Comparison of ENCODE assay signal across 2 cellular contexts in genomic region chr20:24102749-24103148, GRCh38.
TF ChIP-seq lines count a peak whose summit lies in the region.

No MANE protein-coding gene starts in this region.

TF ChIP-seq in A549, 52 proteins besides CTCF, POLR2A, EP300 and RAD21 (continued from another document):
- TF ChIP-seq, protein P1, sequence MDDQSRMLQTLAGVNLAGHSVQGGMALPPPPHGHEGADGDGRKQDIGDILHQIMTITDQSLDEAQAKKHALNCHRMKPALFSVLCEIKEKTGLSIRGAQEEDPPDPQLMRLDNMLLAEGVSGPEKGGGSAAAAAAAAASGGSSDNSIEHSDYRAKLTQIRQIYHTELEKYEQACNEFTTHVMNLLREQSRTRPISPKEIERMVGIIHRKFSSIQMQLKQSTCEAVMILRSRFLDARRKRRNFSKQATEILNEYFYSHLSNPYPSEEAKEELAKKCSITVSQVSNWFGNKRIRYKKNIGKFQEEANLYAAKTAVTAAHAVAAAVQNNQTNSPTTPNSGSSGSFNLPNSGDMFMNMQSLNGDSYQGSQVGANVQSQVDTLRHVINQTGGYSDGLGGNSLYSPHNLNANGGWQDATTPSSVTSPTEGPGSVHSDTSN (IDR thresholded peaks at IDR 0.05) = 0 out of 2 replicates have a peak, but pooled peaks have one; percentile 3
- no peak for TF ChIP-seq NPAS2 (CRISPR knock-in tag; IDR thresholded peaks at IDR 0.05; ENCODE audit: borderline replicate concordance)
- peak; percentile 51; the same call in 1 of the 3 replicates for TF ChIP-seq BCL3 (IDR thresholded peaks at IDR 0.05)
- TF ChIP-seq, protein P2, sequence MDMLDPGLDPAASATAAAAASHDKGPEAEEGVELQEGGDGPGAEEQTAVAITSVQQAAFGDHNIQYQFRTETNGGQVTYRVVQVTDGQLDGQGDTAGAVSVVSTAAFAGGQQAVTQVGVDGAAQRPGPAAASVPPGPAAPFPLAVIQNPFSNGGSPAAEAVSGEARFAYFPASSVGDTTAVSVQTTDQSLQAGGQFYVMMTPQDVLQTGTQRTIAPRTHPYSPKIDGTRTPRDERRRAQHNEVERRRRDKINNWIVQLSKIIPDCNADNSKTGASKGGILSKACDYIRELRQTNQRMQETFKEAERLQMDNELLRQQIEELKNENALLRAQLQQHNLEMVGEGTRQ (IDR thresholded peaks at IDR 0.05) = no peak
- no peak for TF ChIP-seq SMC3 (IDR thresholded peaks at IDR 0.05)
- no peak for TF ChIP-seq NFE2L2 (conservative IDR thresholded peaks at IDR 0.05; ENCODE audit: low read length)
- TF ChIP-seq EHMT2 (IDR thresholded peaks at IDR 0.05; ENCODE audit: low read depth) = no peak
- no peak for TF ChIP-seq EHF (CRISPR knock-in tag; IDR thresholded peaks at IDR 0.05)
- TF ChIP-seq TP53 (CRISPR knock-in tag; IDR thresholded peaks at IDR 0.05) = no peak
- TF ChIP-seq RNF2 (IDR thresholded peaks at IDR 0.05; ENCODE audit: borderline replicate concordance, low read depth) = no peak
- no peak for TF ChIP-seq CBX8 (IDR thresholded peaks at IDR 0.05)
- TF ChIP-seq HDAC2 (IDR thresholded peaks at IDR 0.05) = no peak
- TF ChIP-seq JUNB (IDR thresholded peaks at IDR 0.05) = peak; percentile 91
- TF ChIP-seq MAX (IDR thresholded peaks at IDR 0.05) = no peak; the same call in 1 of the 2 replicates
- no peak for TF ChIP-seq CBX2 (IDR thresholded peaks at IDR 0.05; ENCODE audit: borderline replicate concordance, low read depth)
- TF ChIP-seq RCOR1 (IDR thresholded peaks at IDR 0.05; ENCODE audit: low read depth, low read length) = no peak
- TF ChIP-seq FOSL2 (IDR thresholded peaks at IDR 0.05) = peak; percentile 86
- TF ChIP-seq FOSL2 (CRISPR knock-in tag; IDR thresholded peaks at IDR 0.05) = peak; percentile 74
- TF ChIP-seq CEBPB (IDR thresholded peaks at IDR 0.05) = no peak
- TF ChIP-seq HOXA7 (CRISPR knock-in tag; IDR thresholded peaks at IDR 0.05) = no peak
- TF ChIP-seq JUN (IDR thresholded peaks at IDR 0.05) = peak in 1 of 2 experiments; percentile 48; a peak in 2 of 5 replicates
- TF ChIP-seq ZSCAN20 (CRISPR knock-in tag; IDR thresholded peaks at IDR 0.05) = no peak
- TF ChIP-seq POLR2AphosphoS2 (conservative IDR thresholded peaks at IDR 0.05; ENCODE audit: low read length) = no peak
- no peak for TF ChIP-seq MYC (IDR thresholded peaks at IDR 0.05; ENCODE audit: borderline replicate concordance, low read length)
- no peak for TF ChIP-seq RFX5 (IDR thresholded peaks at IDR 0.05)
TF ChIP-seq in A549: peak in this region for 8.

TF ChIP-seq in GM23338, 12 proteins besides CTCF, POLR2A, EP300 and RAD21 (continued from another document):
- no peak for TF ChIP-seq ZNF462 (CRISPR knock-in tag; IDR thresholded peaks at IDR 0.05)
- no peak for TF ChIP-seq POLR2AphosphoS5 (IDR thresholded peaks at IDR 0.05; ENCODE audit: low read depth)
- TF ChIP-seq EZH2phosphoT487 (IDR thresholded peaks at IDR 0.05; ENCODE audit: unreplicated experiment) = no peak
TF ChIP-seq in GM23338: peak in this region for 0.
